ENCODE assay signal across 1 cellular context in the genomic region with DNA sequence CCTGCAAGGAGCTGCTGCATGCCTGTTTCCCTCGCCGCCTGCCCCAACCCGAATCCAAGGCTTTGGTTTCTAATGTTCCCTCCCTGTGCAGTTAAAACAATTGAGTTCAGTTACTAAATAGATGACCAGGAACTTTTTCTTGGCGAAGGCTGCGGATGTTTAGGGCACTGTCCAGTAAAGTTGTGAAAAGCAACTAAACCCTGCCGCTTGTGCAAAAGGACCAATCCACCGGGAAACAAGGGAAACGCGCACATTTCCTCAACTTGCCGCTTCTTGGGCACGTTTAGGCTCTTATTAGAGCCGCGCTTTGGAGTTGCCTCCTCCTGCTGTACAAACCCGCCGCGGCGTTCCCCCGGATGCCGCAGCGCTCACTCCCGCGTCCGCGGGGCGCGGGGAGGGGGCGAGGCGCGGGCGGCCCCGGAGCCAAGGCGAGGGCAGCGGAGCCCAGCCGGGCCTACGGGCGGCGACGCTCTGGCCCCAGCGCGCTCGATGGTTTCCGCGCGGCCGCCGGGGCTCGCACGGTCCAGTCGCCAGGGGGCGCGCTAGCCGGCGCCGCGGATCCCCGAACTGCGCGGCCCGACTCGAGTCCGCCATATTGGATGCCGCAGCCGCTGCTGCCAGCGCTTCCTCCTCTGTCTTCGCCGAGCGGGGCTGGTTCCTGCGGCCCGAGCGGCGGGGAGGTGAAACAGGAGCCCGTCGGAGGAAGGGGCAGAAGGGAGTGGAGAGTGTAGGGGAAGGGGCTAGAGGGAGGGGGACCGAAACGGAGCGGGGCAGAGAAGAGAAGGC.
TF ChIP-seq lines count a peak whose summit lies in the region.

A gene with protein sequence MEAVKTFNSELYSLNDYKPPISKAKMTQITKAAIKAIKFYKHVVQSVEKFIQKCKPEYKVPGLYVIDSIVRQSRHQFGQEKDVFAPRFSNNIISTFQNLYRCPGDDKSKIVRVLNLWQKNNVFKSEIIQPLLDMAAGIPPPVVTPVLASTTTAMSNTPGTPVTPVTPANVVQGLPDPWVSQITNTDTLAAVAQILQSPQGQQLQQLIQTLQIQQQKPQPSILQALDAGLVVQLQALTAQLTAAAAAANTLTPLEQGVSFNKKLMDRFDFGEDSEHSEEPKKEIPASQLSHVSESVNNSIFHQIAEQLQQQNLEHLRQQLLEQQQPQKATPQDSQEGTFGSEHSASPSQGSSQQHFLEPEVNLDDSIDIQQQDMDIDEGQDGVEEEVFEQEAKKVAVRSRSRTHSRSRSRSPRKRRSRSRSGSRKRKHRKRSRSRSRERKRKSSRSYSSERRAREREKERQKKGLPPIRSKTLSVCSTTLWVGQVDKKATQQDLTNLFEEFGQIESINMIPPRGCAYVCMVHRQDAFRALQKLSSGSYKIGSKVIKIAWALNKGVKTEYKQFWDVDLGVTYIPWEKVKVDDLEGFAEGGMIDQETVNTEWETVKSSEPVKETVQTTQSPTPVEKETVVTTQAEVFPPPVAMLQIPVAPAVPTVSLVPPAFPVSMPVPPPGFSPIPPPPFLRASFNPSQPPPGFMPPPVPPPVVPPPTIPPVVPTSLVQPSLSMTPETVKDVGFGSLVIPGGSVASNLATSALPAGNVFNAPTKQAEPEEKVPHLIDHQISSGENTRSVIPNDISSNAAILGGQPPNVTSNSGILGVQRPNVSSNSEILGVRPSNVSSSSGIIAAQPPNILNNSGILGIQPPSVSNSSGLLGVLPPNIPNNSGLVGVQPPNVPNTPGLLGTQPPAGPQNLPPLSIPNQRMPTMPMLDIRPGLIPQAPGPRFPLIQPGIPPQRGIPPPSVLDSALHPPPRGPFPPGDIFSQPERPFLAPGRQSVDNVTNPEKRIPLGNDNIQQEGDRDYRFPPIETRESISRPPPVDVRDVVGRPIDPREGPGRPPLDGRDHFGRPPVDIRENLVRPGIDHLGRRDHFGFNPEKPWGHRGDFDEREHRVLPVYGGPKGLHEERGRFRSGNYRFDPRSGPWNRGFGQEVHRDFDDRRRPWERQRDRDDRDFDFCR (N-terminal part only) (plus strand): TSS at position 593 of the 786 bp plus-strand sequence. CDS start 485 bp downstream, outside the sequence.

TF ChIP-seq in HepG2, 621 proteins besides CTCF, POLR2A, EP300 and RAD21 (continued from another document and continues in another):
- no peak for TF ChIP-seq ZNF646 (CRISPR knock-in tag; IDR thresholded peaks at IDR 0.05)
- TF ChIP-seq, protein P1, sequence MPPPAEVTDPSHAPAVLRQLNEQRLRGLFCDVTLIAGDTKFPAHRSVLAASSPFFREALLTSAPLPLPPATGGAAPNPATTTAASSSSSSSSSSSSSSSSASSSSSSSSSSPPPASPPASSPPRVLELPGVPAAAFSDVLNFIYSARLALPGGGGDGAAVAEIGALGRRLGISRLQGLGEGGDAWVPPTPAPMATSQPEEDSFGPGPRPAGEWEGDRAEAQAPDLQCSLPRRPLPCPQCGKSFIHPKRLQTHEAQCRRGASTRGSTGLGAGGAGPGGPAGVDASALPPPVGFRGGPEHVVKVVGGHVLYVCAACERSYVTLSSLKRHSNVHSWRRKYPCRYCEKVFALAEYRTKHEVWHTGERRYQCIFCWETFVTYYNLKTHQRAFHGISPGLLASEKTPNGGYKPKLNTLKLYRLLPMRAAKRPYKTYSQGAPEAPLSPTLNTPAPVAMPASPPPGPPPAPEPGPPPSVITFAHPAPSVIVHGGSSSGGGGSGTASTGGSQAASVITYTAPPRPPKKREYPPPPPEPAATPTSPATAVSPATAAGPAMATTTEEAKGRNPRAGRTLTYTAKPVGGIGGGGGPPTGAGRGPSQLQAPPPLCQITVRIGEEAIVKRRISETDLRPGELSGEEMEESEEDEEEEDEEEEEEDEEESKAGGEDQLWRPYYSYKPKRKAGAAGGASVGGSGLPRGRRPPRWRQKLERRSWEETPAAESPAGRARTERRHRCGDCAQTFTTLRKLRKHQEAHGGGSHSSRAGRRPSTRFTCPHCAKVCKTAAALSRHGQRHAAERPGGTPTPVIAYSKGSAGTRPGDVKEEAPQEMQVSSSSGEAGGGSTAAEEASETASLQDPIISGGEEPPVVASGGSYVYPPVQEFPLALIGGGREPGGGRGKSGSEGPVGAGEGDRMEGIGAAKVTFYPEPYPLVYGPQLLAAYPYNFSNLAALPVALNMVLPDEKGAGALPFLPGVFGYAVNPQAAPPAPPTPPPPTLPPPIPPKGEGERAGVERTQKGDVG (CRISPR knock-in tag; IDR thresholded peaks at IDR 0.05; ENCODE audit: borderline replicate concordance): no peak
- TF ChIP-seq, protein P2, sequence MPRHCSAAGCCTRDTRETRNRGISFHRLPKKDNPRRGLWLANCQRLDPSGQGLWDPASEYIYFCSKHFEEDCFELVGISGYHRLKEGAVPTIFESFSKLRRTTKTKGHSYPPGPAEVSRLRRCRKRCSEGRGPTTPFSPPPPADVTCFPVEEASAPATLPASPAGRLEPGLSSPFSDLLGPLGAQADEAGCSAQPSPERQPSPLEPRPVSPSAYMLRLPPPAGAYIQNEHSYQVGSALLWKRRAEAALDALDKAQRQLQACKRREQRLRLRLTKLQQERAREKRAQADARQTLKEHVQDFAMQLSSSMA (CRISPR knock-in tag; IDR thresholded peaks at IDR 0.05): no peak
- TF ChIP-seq, protein P3, sequence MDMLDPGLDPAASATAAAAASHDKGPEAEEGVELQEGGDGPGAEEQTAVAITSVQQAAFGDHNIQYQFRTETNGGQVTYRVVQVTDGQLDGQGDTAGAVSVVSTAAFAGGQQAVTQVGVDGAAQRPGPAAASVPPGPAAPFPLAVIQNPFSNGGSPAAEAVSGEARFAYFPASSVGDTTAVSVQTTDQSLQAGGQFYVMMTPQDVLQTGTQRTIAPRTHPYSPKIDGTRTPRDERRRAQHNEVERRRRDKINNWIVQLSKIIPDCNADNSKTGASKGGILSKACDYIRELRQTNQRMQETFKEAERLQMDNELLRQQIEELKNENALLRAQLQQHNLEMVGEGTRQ (IDR thresholded peaks at IDR 0.05; ENCODE audit: low read depth, low read length): no peak
- TF ChIP-seq, protein P3 (CRISPR knock-in tag; IDR thresholded peaks at IDR 0.05; ENCODE audit: borderline replicate concordance): no peak
- peak; percentile 68; the same call in 1 of the 2 replicates for TF ChIP-seq SIN3A (IDR thresholded peaks at IDR 0.05; ENCODE audit: borderline replicate concordance, low read depth, low read length)
- no peak for TF ChIP-seq SOX13 (IDR thresholded peaks at IDR 0.05)
- TF ChIP-seq SOX13 (CRISPR knock-in tag; conservative IDR thresholded peaks at IDR 0.05 in 1 of 2, IDR thresholded peaks at IDR 0.05 in 1 of 2): no peak; a peak in 2 of 4 replicates
- 0 out of 2 replicates have a peak, but pooled peaks have one; percentile 82 for TF ChIP-seq ZNF570 (CRISPR knock-in tag; IDR thresholded peaks at IDR 0.05; ENCODE audit: borderline replicate concordance)
- 0 out of 2 replicates have a peak, but pooled peaks have one; percentile 43 for TF ChIP-seq ZZZ3 (CRISPR knock-in tag; IDR thresholded peaks at IDR 0.05; ENCODE audit: borderline replicate concordance)
- TF ChIP-seq, protein P4, sequence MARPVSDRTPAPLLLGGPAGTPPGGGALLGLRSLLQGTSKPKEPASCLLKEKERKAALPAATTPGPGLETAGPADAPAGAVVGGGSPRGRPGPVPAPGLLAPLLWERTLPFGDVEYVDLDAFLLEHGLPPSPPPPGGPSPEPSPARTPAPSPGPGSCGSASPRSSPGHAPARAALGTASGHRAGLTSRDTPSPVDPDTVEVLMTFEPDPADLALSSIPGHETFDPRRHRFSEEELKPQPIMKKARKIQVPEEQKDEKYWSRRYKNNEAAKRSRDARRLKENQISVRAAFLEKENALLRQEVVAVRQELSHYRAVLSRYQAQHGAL (CRISPR knock-in tag; IDR thresholded peaks at IDR 0.05; ENCODE audit: not compliant biosample characterization): no peak
- no peak for TF ChIP-seq ZNF232 (CRISPR knock-in tag; IDR thresholded peaks at IDR 0.05; ENCODE audit: borderline replicate concordance)
- peak; percentile 87 for TF ChIP-seq POLR2AphosphoS5 (IDR thresholded peaks at IDR 0.05; ENCODE audit: low read depth, low read length)
- 0 out of 2 replicates have a peak, but pooled peaks have one; percentile 47 for TF ChIP-seq HNRNPL (IDR thresholded peaks at IDR 0.05; ENCODE audit: low read depth, low read length)
- TF ChIP-seq, protein P5, sequence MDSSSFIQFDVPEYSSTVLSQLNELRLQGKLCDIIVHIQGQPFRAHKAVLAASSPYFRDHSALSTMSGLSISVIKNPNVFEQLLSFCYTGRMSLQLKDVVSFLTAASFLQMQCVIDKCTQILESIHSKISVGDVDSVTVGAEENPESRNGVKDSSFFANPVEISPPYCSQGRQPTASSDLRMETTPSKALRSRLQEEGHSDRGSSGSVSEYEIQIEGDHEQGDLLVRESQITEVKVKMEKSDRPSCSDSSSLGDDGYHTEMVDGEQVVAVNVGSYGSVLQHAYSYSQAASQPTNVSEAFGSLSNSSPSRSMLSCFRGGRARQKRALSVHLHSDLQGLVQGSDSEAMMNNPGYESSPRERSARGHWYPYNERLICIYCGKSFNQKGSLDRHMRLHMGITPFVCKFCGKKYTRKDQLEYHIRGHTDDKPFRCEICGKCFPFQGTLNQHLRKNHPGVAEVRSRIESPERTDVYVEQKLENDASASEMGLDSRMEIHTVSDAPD (CRISPR knock-in tag; IDR thresholded peaks at IDR 0.05): no peak
- no peak for TF ChIP-seq GPBP1L1 (CRISPR knock-in tag; IDR thresholded peaks at IDR 0.05)
- TF ChIP-seq RCOR2 (CRISPR knock-in tag; IDR thresholded peaks at IDR 0.05): no peak
- no peak for TF ChIP-seq ZNF589 (CRISPR knock-in tag; conservative IDR thresholded peaks at IDR 0.05)
- TF ChIP-seq ZNF777 (CRISPR knock-in tag; IDR thresholded peaks at IDR 0.05): peak; percentile 29
- peak; percentile 56 for TF ChIP-seq TBL1XR1 (IDR thresholded peaks at IDR 0.05; ENCODE audit: borderline replicate concordance, low read length, partially characterized antibody)
- TF ChIP-seq AGO1 (IDR thresholded peaks at IDR 0.05; ENCODE audit: low read depth, low read length, poor library complexity, severe bottlenecking): peak; percentile 78
- no peak; the same call in 1 of the 2 replicates for TF ChIP-seq ELF4 (CRISPR knock-in tag; IDR thresholded peaks at IDR 0.05; ENCODE audit: borderline replicate concordance)
- TF ChIP-seq KAT2B (IDR thresholded peaks at IDR 0.05; ENCODE audit: borderline replicate concordance, low read depth, low read length): no peak
- TF ChIP-seq YY1 (IDR thresholded peaks at IDR 0.05; ENCODE audit: insufficient read depth, insufficient replicate concordance, low read depth, low read length): peak; percentile 97
- TF ChIP-seq, protein P6, sequence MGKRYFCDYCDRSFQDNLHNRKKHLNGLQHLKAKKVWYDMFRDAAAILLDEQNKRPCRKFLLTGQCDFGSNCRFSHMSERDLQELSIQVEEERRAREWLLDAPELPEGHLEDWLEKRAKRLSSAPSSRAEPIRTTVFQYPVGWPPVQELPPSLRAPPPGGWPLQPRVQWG (CRISPR knock-in tag; IDR thresholded peaks at IDR 0.05; ENCODE audit: borderline replicate concordance, low read depth): no peak
- no peak for TF ChIP-seq ZNF382 (CRISPR knock-in tag; IDR thresholded peaks at IDR 0.05; ENCODE audit: borderline replicate concordance)
